ENCODE assay signal across 1 cellular context in the genomic region with DNA sequence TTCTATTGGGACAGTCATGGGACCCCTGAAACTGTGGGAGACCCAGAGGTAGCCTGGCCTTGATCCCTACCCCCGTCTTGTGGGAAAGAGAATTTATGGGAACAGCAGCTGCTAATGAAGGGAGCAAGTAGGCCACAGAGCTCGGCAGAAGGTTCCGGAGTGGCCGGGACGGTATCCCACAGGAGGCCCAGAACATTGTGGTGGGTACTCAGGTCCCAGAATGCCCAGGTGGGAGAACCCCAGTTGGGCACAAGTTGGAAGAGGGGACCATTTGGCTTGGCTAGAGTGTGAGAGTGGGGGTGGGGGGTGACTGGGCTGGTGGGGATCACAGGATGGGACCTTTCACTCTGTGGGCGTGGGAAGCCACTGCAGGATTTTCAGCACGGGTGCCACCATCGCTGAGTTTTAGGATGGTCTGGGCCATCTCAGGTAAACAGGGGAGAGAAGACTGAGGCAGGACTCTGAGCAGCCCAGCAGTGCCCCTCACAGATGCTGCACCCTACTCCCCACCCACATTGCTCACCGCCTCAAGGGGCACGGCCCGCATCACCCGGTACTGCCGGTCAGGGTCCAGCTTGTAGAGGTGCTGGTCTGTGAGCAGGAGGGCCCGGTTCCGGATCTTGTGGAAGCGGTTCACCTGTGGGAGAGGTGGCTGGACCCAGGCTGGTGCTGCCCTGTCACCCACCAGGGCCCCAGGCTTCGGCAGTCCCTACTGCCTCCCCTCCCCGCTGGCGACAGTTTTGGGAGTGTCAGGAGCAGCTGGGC.
TF ChIP-seq lines count a peak whose summit lies in the region.

No MANE protein-coding gene starts in this region.

TF ChIP-seq in GM23338, 12 proteins besides CTCF, POLR2A, EP300 and RAD21 (continued from another document):
- TF ChIP-seq, protein P1, sequence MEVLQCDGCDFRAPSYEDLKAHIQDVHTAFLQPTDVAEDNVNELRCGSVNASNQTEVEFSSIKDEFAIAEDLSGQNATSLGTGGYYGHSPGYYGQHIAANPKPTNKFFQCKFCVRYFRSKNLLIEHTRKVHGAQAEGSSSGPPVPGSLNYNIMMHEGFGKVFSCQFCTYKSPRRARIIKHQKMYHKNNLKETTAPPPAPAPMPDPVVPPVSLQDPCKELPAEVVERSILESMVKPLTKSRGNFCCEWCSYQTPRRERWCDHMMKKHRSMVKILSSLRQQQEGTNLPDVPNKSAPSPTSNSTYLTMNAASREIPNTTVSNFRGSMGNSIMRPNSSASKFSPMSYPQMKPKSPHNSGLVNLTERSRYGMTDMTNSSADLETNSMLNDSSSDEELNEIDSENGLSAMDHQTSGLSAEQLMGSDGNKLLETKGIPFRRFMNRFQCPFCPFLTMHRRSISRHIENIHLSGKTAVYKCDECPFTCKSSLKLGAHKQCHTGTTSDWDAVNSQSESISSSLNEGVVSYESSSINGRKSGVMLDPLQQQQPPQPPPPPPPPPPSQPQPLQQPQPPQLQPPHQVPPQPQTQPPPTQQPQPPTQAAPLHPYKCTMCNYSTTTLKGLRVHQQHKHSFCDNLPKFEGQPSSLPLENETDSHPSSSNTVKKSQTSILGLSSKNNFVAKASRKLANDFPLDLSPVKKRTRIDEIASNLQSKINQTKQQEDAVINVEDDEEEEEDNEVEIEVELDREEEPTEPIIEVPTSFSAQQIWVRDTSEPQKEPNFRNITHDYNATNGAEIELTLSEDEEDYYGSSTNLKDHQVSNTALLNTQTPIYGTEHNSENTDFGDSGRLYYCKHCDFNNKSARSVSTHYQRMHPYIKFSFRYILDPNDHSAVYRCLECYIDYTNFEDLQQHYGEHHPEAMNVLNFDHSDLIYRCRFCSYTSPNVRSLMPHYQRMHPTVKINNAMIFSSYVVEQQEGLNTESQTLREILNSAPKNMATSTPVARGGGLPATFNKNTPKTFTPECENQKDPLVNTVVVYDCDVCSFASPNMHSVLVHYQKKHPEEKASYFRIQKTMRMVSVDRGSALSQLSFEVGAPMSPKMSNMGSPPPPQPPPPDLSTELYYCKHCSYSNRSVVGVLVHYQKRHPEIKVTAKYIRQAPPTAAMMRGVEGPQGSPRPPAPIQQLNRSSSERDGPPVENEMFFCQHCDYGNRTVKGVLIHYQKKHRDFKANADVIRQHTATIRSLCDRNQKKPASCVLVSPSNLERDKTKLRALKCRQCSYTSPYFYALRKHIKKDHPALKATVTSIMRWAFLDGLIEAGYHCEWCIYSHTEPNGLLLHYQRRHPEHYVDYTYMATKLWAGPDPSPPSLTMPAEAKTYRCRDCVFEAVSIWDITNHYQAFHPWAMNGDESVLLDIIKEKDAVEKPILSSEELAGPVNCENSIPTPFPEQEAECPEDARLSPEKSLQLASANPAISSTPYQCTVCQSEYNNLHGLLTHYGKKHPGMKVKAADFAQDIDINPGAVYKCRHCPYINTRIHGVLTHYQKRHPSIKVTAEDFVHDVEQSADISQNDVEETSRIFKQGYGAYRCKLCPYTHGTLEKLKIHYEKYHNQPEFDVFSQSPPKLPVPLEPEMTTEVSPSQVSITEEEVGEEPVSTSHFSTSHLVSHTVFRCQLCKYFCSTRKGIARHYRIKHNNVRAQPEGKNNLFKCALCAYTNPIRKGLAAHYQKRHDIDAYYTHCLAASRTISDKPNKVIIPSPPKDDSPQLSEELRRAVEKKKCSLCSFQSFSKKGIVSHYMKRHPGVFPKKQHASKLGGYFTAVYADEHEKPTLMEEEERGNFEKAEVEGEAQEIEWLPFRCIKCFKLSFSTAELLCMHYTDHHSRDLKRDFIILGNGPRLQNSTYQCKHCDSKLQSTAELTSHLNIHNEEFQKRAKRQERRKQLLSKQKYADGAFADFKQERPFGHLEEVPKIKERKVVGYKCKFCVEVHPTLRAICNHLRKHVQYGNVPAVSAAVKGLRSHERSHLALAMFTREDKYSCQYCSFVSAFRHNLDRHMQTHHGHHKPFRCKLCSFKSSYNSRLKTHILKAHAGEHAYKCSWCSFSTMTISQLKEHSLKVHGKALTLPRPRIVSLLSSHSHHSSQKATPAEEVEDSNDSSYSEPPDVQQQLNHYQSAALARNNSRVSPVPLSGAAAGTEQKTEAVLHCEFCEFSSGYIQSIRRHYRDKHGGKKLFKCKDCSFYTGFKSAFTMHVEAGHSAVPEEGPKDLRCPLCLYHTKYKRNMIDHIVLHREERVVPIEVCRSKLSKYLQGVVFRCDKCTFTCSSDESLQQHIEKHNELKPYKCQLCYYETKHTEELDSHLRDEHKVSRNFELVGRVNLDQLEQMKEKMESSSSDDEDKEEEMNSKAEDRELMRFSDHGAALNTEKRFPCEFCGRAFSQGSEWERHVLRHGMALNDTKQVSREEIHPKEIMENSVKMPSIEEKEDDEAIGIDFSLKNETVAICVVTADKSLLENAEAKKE (CRISPR knock-in tag; IDR thresholded peaks at IDR 0.05): no peak
- no peak for TF ChIP-seq POLR2AphosphoS5 (IDR thresholded peaks at IDR 0.05; ENCODE audit: low read depth)
- no peak for TF ChIP-seq CREB1 (CRISPR knock-in tag; IDR thresholded peaks at IDR 0.05; ENCODE audit: low read depth)
- no peak for TF ChIP-seq EZH2phosphoT487 (IDR thresholded peaks at IDR 0.05; ENCODE audit: unreplicated experiment)
- no peak for TF ChIP-seq ZNF114 (CRISPR knock-in tag; IDR thresholded peaks at IDR 0.05)
